Comparison of ENCODE assay signal across 18 cellular contexts in the genomic region with DNA sequence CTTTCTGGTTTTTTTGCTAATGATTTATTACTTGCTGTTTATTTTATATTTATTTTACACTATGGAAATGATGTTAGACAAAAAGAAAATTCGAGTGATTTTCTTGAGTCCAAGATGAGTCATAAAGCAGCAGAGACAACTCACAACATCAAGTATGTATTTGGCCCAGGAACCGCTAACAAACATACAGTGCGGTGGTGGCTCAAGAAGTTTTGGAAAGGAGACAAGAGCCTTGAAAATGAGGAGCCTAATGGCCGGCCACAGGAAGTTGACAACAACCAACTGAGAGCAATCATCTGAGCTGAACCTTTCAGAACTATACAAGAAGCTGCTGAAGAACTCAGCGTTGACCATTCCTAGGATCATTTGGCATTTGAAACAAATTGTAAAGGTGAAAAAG.
"Had no signal": no experiment of that assay in that cellular context is flagged by ENCODE, and none has a peak within 500 bp of the region (broad histone marks: within the 10 kb centered on the region; RNA-seq: fewer than 3 reads in every experiment).

No MANE protein-coding gene starts in this region.

- H3K4me3 Mint-ChIP-seq: naive thymus-derived CD8-positive, alpha-beta T cell had no signal

- H3K4me1 Mint-ChIP-seq: naive thymus-derived CD8-positive, alpha-beta T cell had no signal

- ATAC-seq: esophagus mucosa; gastroesophageal sphincter; left lobe of liver; mucosa of descending colon; naive thymus-derived CD8-positive, alpha-beta T cell; right cardiac atrium had no signal

- H3K4me3 ChIP-seq: gastroesophageal sphincter, mucosa of descending colon, stomach, thoracic aorta, transverse colon had no signal

- H3K27me3 ChIP-seq: gastroesophageal sphincter, neutrophil, stomach, transverse colon had no signal

- DNase-seq: effector memory CD4-positive, alpha-beta T cell; glutamatergic neuron; islet precursor cell; mammary epithelial cell; mucosa of descending colon; naive thymus-derived CD8-positive, alpha-beta T cell; right cardiac atrium; small intestine; stimulated activated CD4-positive, alpha-beta T cell treated with anti-CD3 and anti-CD28 coated beads, Interleukin-12 subunit alpha, Interleukin-12 subunit beta, amount 100 ng/mL, for 4 hours; stimulated activated naive CD4-positive, alpha-beta T cell; stomach; substantia nigra; transverse colon had no signal

- H3K36me3 ChIP-seq: gastroesophageal sphincter, neutrophil, stomach, thoracic aorta, transverse colon had no signal

- H3K4me1 ChIP-seq: gastroesophageal sphincter, stomach, transverse colon had no signal

- H3K9me3 ChIP-seq: neutrophil, thoracic aorta had no signal

- H3K36me3 Mint-ChIP-seq: naive thymus-derived CD8-positive, alpha-beta T cell had no signal

- H3K27ac ChIP-seq: gastroesophageal sphincter, neutrophil, stomach, thoracic aorta, transverse colon had no signal

- H3K27ac Mint-ChIP-seq: naive thymus-derived CD8-positive, alpha-beta T cell had no signal

- H3K27me3 Mint-ChIP-seq: naive thymus-derived CD8-positive, alpha-beta T cell had no signal
